ENCODE assay signal across 19 cellular contexts in the genomic region with DNA sequence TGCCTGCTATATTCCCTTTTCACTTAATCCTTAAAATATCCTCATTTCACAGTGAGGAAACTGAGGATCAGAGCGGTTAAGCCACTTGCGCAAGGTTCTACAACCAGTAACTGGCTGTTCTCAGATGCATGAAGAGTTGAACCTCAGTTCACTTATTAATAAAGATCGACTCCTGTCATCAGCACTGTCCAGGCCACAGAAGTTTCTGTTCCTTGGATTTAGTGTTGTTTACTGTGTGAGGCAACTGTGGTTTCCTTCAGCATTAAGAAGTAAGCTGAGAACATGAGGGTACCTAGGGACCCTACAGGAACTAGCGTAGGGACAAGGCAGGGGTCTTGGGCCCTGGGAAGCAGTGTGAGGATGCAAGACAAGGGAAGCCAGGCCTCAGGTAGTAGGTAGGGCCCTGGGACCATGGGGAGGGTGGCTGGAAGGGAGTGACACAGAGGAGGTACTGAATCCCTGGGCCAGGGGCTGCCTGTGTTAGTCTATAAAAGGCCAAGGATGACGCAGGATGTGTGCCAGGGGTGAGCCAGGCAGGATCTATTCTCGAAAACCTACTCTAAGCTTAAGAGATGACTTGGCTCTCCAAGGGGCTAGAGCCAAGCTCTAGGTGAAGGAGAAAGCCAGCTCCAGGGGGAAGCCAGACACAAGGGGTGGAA.
DNase-seq lines count a peak whose midpoint lies in the region; ATAC-seq and TF ChIP-seq lines count a peak whose summit lies in the region.
"Had no signal": no experiment of that assay in that cellular context is flagged by ENCODE, and none has a peak within 500 bp of the region (broad histone marks: within the 10 kb centered on the region; RNA-seq: fewer than 3 reads in every experiment).

No MANE protein-coding gene starts in this region.

- H3K4me3 ChIP-seq in coronary artery: no peak overlapping the region

- no peak overlapping the region for H3K27ac ChIP-seq in coronary artery

- H3K36me3 Mint-ChIP-seq in activated CD8-positive, alpha-beta T cell treated with anti-CD3 and anti-CD28 coated beads, Interleukin-2, amount 10 ng/mL, durations not matched to agents 7 days and 5 days (ENCODE audit: low read depth): no peaks in the 10 kb centered on the region
- no peaks in the 10 kb centered on the region for H3K36me3 Mint-ChIP-seq in effector memory CD8-positive, alpha-beta T cell (ENCODE audit: insufficient read depth)
- H3K36me3 Mint-ChIP-seq: CD4-positive, alpha-beta memory T cell; T-cell had no signal

- H3K27ac Mint-ChIP-seq in activated CD8-positive, alpha-beta T cell treated with anti-CD3 and anti-CD28 coated beads, Interleukin-2, amount 10 ng/mL, durations not matched to agents 7 days and 5 days: no peak overlapping the region
- peak overlapping the region in 1 of 2 donors; percentile 3 for H3K27ac Mint-ChIP-seq in effector memory CD8-positive, alpha-beta T cell
- H3K27ac Mint-ChIP-seq: CD4-positive, alpha-beta memory T cell; T-cell had no signal

- H3K4me3 Mint-ChIP-seq in activated CD8-positive, alpha-beta T cell treated with anti-CD3 and anti-CD28 coated beads, Interleukin-2, amount 10 ng/mL, durations not matched to agents 7 days and 5 days: no peak overlapping the region
- no peak overlapping the region for H3K4me3 Mint-ChIP-seq in effector memory CD8-positive, alpha-beta T cell
- H3K4me3 Mint-ChIP-seq: CD4-positive, alpha-beta memory T cell; H9; T-cell had no signal

- H3K4me1 Mint-ChIP-seq in activated CD8-positive, alpha-beta T cell treated with anti-CD3 and anti-CD28 coated beads, Interleukin-2, amount 10 ng/mL, durations not matched to agents 7 days and 5 days (ENCODE audit: low read depth): peaks cover 2% of the 10 kb centered on the region
- peaks cover 0 to 3% of the 10 kb centered on the region in 2 donors for H3K4me1 Mint-ChIP-seq in effector memory CD8-positive, alpha-beta T cell (ENCODE audit: low read depth in 2 of 2)

- no peaks in the 10 kb centered on the region for H3K9me3 Mint-ChIP-seq in activated CD8-positive, alpha-beta T cell treated with anti-CD3 and anti-CD28 coated beads, Interleukin-2, amount 10 ng/mL, durations not matched to agents 7 days and 5 days (ENCODE audit: insufficient read depth)
- H3K9me3 Mint-ChIP-seq in effector memory CD8-positive, alpha-beta T cell: no peaks in the 10 kb centered on the region
- H3K9me3 Mint-ChIP-seq: CD4-positive, alpha-beta memory T cell; T-cell had no signal

- DNase-seq in CD1c-positive myeloid dendritic cell (ENCODE audit: extremely low spot score) (peak; percentile 66), NOMO-1 treated with dmso at 0.1 percent for 144 hours (lab: John Stamatoyannopoulos, UW; ENCODE audit: unreplicated experiment) (peak; percentile 28), coronary artery (ENCODE audit: low spot score) (peak; percentile 69), COLO668 (lab: John Stamatoyannopoulos, UW; ENCODE audit: unreplicated experiment) (no peak)
- no peak for DNase-seq in activated CD8-positive, alpha-beta T cell treated with anti-CD3 and anti-CD28 coated beads, Interleukin-2, amount 10 ng/mL, durations not matched to agents 7 days and 5 days
- DNase-seq in effector memory CD8-positive, alpha-beta T cell: no peak
- DNase-seq: CD4-positive, alpha-beta memory T cell; DMS53; EL; H9; NCI-H1105 treated with DMSO at 0.1 percent for 48 hours; NCI-H2107; NCI-H226; NCI-H82; SHP77 treated with DMSO at 0.1 percent for 48 hours; SK-N-SH; T-cell had no signal

- peaks cover 11% of the 10 kb centered on the region for H3K27me3 Mint-ChIP-seq in activated CD8-positive, alpha-beta T cell treated with anti-CD3 and anti-CD28 coated beads, Interleukin-2, amount 10 ng/mL, durations not matched to agents 7 days and 5 days (ENCODE audit: low read depth)
- H3K27me3 Mint-ChIP-seq in effector memory CD8-positive, alpha-beta T cell: peaks cover 53 to 79% of the 10 kb centered on the region in 2 donors

- POLR2A ChIA-PET in activated CD8-positive, alpha-beta T cell treated with anti-CD3 and anti-CD28 coated beads, Interleukin-2, amount 10 ng/mL, durations not matched to agents 7 days and 5 days (lab: Charles Lee): no interaction called here

- peak; percentile 59 for ATAC-seq in HG03108 (IDR thresholded peaks at IDR 0.05; ENCODE audit: unreplicated experiment)
- ATAC-seq in GM18511 (IDR thresholded peaks at IDR 0.05; ENCODE audit: unreplicated experiment): no peak
- ATAC-seq in activated CD8-positive, alpha-beta T cell treated with anti-CD3 and anti-CD28 coated beads, Interleukin-2, amount 10 ng/mL, durations not matched to agents 7 days and 5 days: no peak
- no peak for ATAC-seq in effector memory CD8-positive, alpha-beta T cell (replicated peaks)
- ATAC-seq: T-cell had no signal

- CTCF ChIA-PET in activated CD8-positive, alpha-beta T cell treated with anti-CD3 and anti-CD28 coated beads, Interleukin-2, amount 10 ng/mL, durations not matched to agents 7 days and 5 days (lab: Charles Lee): no interaction called here

- TF ChIP-seq CTCF in coronary artery (IDR thresholded peaks at IDR 0.05): no peak

Comparison
In these comparisons a context has a peak if more than half of its experiments do, and no peak if none do; other contexts are left out.
1. DNase-seq: peak in CD1c-positive myeloid dendritic cell (single experiment), NOMO-1 treated with dmso at 0.1 percent for 144 hours (single experiment) and coronary artery (single experiment); none in activated CD8-positive, alpha-beta T cell treated with anti-CD3 and anti-CD28 coated beads, Interleukin-2, amount 10 ng/mL, durations not matched to agents 7 days and 5 days (single experiment), effector memory CD8-positive, alpha-beta T cell (0 of 3) and COLO668 (single experiment).